ENCODE assay signal across 1 cellular context in genomic region chr5:39412995-39413394, GRCh38.
A peak's percentile ranks its signal among the peaks of the same experiment; 100 is the strongest.
TF ChIP-seq lines count a peak whose summit lies in the region.

No MANE protein-coding gene starts in this region.

TF ChIP-seq in HepG2, 621 proteins besides CTCF, POLR2A, EP300 and RAD21 (continues in another document):
- TF ChIP-seq SUZ12 (IDR thresholded peaks at IDR 0.05; ENCODE audit: low read depth, low read length) (no peak), ZBTB49 (CRISPR knock-in tag; IDR thresholded peaks at IDR 0.05; ENCODE audit: borderline replicate concordance) (no peak), CEBPG (CRISPR knock-in tag; IDR thresholded peaks at IDR 0.05) (no peak), JUNB (CRISPR knock-in tag; IDR thresholded peaks at IDR 0.05; ENCODE audit: borderline replicate concordance) (no peak), PRPF4 (IDR thresholded peaks at IDR 0.05; ENCODE audit: low read depth, low read length, poor library complexity, severe bottlenecking) (no peak), KAT7 (CRISPR knock-in tag; IDR thresholded peaks at IDR 0.05; ENCODE audit: borderline replicate concordance) (no peak), USF2 (IDR thresholded peaks at IDR 0.05; ENCODE audit: low read depth, low read length) (no peak), USF2 (CRISPR knock-in tag; IDR thresholded peaks at IDR 0.05; ENCODE audit: borderline replicate concordance) (no peak), THAP11 (CRISPR knock-in tag; IDR thresholded peaks at IDR 0.05) (no peak), KLF6 (CRISPR knock-in tag; IDR thresholded peaks at IDR 0.05) (no peak), ZSCAN21 (CRISPR knock-in tag; IDR thresholded peaks at IDR 0.05; ENCODE audit: borderline replicate concordance) (no peak), ZC3H13 (CRISPR knock-in tag; IDR thresholded peaks at IDR 0.05) (no peak), MTF1 (CRISPR knock-in tag; IDR thresholded peaks at IDR 0.05) (no peak), POGZ (CRISPR knock-in tag; IDR thresholded peaks at IDR 0.05) (0 out of 2 replicates have a peak, but pooled peaks have one; percentile 22), MLLT10 (CRISPR knock-in tag; IDR thresholded peaks at IDR 0.05) (no peak), CAMTA2 (CRISPR knock-in tag; IDR thresholded peaks at IDR 0.05; ENCODE audit: borderline replicate concordance) (no peak), SPEN (CRISPR knock-in tag; IDR thresholded peaks at IDR 0.05; ENCODE audit: low read depth) (no peak), ZBTB33 (CRISPR knock-in tag; IDR thresholded peaks at IDR 0.05) (no peak), GPBP1L1 (CRISPR knock-in tag; IDR thresholded peaks at IDR 0.05) (no peak), MED8 (CRISPR knock-in tag; IDR thresholded peaks at IDR 0.05; ENCODE audit: insufficient replicate concordance) (no peak), NFYB (CRISPR knock-in tag; IDR thresholded peaks at IDR 0.05) (no peak), ZNF691 (CRISPR knock-in tag; IDR thresholded peaks at IDR 0.05; ENCODE audit: borderline replicate concordance, low read depth) (no peak), BCL3 (CRISPR knock-in tag; IDR thresholded peaks at IDR 0.05) (no peak), FOXA3 (CRISPR knock-in tag; IDR thresholded peaks at IDR 0.05) (no peak), MEIS2 (CRISPR knock-in tag; IDR thresholded peaks at IDR 0.05) (no peak), ZNF558 (CRISPR knock-in tag; IDR thresholded peaks at IDR 0.05; ENCODE audit: borderline replicate concordance) (no peak), ZNF530 (CRISPR knock-in tag; IDR thresholded peaks at IDR 0.05; ENCODE audit: low read depth) (no peak), ZNF207 (IDR thresholded peaks at IDR 0.05; ENCODE audit: borderline replicate concordance) (no peak), MAF1 (CRISPR knock-in tag; IDR thresholded peaks at IDR 0.05; ENCODE audit: borderline replicate concordance) (no peak), SOX5 (CRISPR knock-in tag; IDR thresholded peaks at IDR 0.05; ENCODE audit: borderline replicate concordance) (peak; percentile 53; the same call in 1 of the 2 replicates), ELF3 (CRISPR knock-in tag; IDR thresholded peaks at IDR 0.05) (no peak), AHDC1 (CRISPR knock-in tag; IDR thresholded peaks at IDR 0.05; ENCODE audit: borderline replicate concordance) (0 out of 2 replicates have a peak, but pooled peaks have one; percentile 16), TRIM24 (CRISPR knock-in tag; IDR thresholded peaks at IDR 0.05) (no peak), DPF2 (CRISPR knock-in tag; IDR thresholded peaks at IDR 0.05; ENCODE audit: borderline replicate concordance, low read depth) (no peak), JUN (CRISPR knock-in tag; IDR thresholded peaks at IDR 0.05) (no peak), DNMT3B (CRISPR knock-in tag; conservative IDR thresholded peaks at IDR 0.05) (no peak), RBAK (CRISPR knock-in tag; IDR thresholded peaks at IDR 0.05) (no peak), NFKBIZ (CRISPR knock-in tag; IDR thresholded peaks at IDR 0.05) (no peak), ZSCAN5A (CRISPR knock-in tag; IDR thresholded peaks at IDR 0.05; ENCODE audit: borderline replicate concordance) (no peak), HNF4A (CRISPR knock-in tag; IDR thresholded peaks at IDR 0.05) (peak; percentile 16; the same call in 1 of the 2 replicates), RARG (CRISPR knock-in tag; IDR thresholded peaks at IDR 0.05; ENCODE audit: low read depth) (no peak), RFX3 (CRISPR knock-in tag; IDR thresholded peaks at IDR 0.05) (no peak), TAF1 (CRISPR knock-in tag; IDR thresholded peaks at IDR 0.05) (no peak), NFYC (CRISPR knock-in tag; IDR thresholded peaks at IDR 0.05) (no peak), ZNF83 (CRISPR knock-in tag; IDR thresholded peaks at IDR 0.05; ENCODE audit: borderline replicate concordance) (no peak), SRSF1 (optimal IDR thresholded peaks at IDR 0.05; ENCODE audit: low read depth, low read length) (no peak), ZC3H4 (CRISPR knock-in tag; IDR thresholded peaks at IDR 0.05; ENCODE audit: borderline replicate concordance) (no peak), NCOR1 (IDR thresholded peaks at IDR 0.05; ENCODE audit: borderline replicate concordance, low read length) (peak; percentile 50; the same call in 1 of the 2 replicates), IKZF4 (CRISPR knock-in tag; IDR thresholded peaks at IDR 0.05; ENCODE audit: borderline replicate concordance, low read depth, not compliant biosample characterization) (no peak), HNRNPUL1 (IDR thresholded peaks at IDR 0.05; ENCODE audit: low read depth, low read length) (no peak), TEAD2 (CRISPR knock-in tag; IDR thresholded peaks at IDR 0.05) (no peak), NCOA2 (CRISPR knock-in tag; IDR thresholded peaks at IDR 0.05) (peak; percentile 40; the same call in 1 of the 2 replicates), RXRB (CRISPR knock-in tag; IDR thresholded peaks at IDR 0.05; ENCODE audit: borderline replicate concordance) (no peak), ZBTB38 (CRISPR knock-in tag; IDR thresholded peaks at IDR 0.05) (no peak)
